In genomic region chr7:51701935-51702334, GRCh38 we compare ENCODE assay signal across 33 cellular contexts.
"Had no signal": no experiment of that assay in that cellular context is flagged by ENCODE, and none has a peak within 500 bp of the region (broad histone marks: within the 10 kb centered on the region; RNA-seq: fewer than 3 reads in every experiment).

No MANE protein-coding gene starts in this region.

- DNase-seq: Kasumi-1, MG63, NCI-H1048, NCI-H1092, NCI-H1092 treated with DMSO at 0.1 percent for 48 hours, NCI-H1105, NCI-H1105 treated with DMSO at 0.1 percent for 48 hours, NCI-H1417, NCI-H1417 treated with DMSO at 0.1 percent for 48 hours, NCI-H1436, NCI-H1436 treated with DMSO at 0.1 percent for 48 hours, NCI-H146, NCI-H1694, NCI-H1694 treated with DMSO at 0.1 percent for 48 hours, NCI-H187, NCI-H187 treated with DMSO at 0.1 percent for 48 hours, NCI-H1930, NCI-H2029, NCI-H2029 treated with DMSO at 0.1 percent for 48 hours, NCI-H2081, NCI-H2081 treated with DMSO at 0.1 percent for 48 hours, NCI-H2107, NCI-H2171, NCI-H2171 treated with DMSO at 0.1 percent for 48 hours, NCI-H2227 treated with DMSO at 0.1 percent for 48 hours, NCI-H226, NCI-H345, NCI-H446, NCI-H446 treated with DMSO at 0.1 percent for 48 hours, NCI-H510A, NCI-H510A treated with DMSO at 0.1 percent for 48 hours, NCI-H524, NCI-H524 treated with DMSO at 0.1 percent for 48 hours had no signal

- H3K36me3 ChIP-seq: MG63 had no signal

- H3K4me3 ChIP-seq: MG63 had no signal

- H3K9me3 ChIP-seq: MG63 had no signal
